In the genomic region with DNA sequence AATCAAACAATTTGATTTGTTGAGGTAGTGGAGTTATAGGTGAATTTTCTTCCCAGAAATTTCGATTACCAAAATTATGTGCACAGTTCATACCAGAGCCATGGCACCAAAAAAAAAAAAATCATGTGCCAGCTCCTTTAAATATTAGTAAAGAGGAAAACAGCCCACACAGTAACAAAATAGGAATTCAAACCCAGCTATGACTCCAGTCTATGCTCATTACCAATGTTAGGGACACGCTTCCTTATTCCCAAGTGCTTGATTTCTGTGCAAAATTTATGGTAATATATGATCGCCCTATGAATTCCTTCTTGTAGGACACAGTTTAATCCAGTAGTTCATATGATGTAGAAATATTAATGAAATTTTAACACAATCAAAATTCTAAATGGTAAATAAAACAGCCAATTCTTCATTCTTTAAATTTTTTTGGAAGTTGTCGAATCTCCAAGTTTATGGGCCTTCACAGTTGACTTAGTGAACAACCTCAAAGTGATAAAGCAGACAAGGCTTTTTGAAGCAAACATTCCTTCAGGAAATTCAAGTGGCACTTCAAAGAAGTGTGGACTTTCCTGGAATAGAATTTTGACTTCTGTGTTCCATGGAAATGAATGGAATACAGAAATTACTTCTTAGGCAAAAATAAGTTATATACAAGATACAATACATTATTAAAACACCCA, we compare ENCODE assay signal across 10 cellular contexts. TPM values are rescaled to one million over a fixed set of nuclear protein-coding genes. Genes with fewer than 3 reads are reported as not detected.
DNase-seq lines count a peak whose midpoint lies in the region; TF ChIP-seq lines count a peak whose summit lies in the region.
"Had no signal": no experiment of that assay in that cellular context is flagged by ENCODE, and none has a peak within 500 bp of the region (broad histone marks: within the 10 kb centered on the region; RNA-seq: fewer than 3 reads in every experiment).

No MANE protein-coding gene starts in this region.

- no peak overlapping the region for H3K27ac Mint-ChIP-seq in neural progenitor cell

- no peak overlapping the region for H3K4me3 Mint-ChIP-seq in neural progenitor cell

- H3K4me2 ChIP-seq in MM.1S (ENCODE audit: low read depth, low read length) (peak overlapping the region; percentile 68; the same call in 1 of the 2 replicates), neural progenitor cell (peak overlapping the region; percentile 68)

- H3K4me1 ChIP-seq in MM.1S (ENCODE audit: low read length) (peaks cover 41% of the 10 kb centered on the region), neural progenitor cell (peaks cover 13% of the 10 kb centered on the region)

- DNase-seq in CD1c-positive myeloid dendritic cell (ENCODE audit: extremely low spot score) (peak; percentile 53), MM.1S (no peak), dorsolateral prefrontal cortex (no peak), neural progenitor cell (ENCODE audit: low spot score) (no peak), 8988T (no peak), DMS 273 (lab: John Stamatoyannopoulos, UW; ENCODE audit: unreplicated experiment) (no peak)
- DNase-seq in stimulated activated CD8-positive, alpha-beta memory T cell treated with anti-CD3 and anti-CD28 coated beads, Interleukin-4, amount 100 ng/mL, for 48 hours, result no peak
- DNase-seq in activated CD8-positive, alpha-beta memory T cell treated with anti-CD3 and anti-CD28 coated beads, Interleukin-2, amount 50 U/mL, for 48 hours, result no peak
- DNase-seq: DMS79; stimulated activated CD4-positive, alpha-beta T cell treated with anti-CD3 and anti-CD28 coated beads, Interleukin-2, amount 100 ng/mL, for 24 hours had no signal

- H3K36me3 ChIP-seq in MM.1S (replicated peaks; ENCODE audit: insufficient read depth, low read length), result peaks cover 6% of the 10 kb centered on the region; the same call in 1 of the 2 replicates
- H3K36me3 ChIP-seq in neural progenitor cell, result no peaks in the 10 kb centered on the region

- TF ChIP-seq CTCF in MM.1S (IDR thresholded peaks at IDR 0.05; ENCODE audit: low read length) (no peak), dorsolateral prefrontal cortex (IDR thresholded peaks at IDR 0.05 in 54 of 56, conservative IDR thresholded peaks at IDR 0.05 in 2 of 56; ENCODE audit: low read depth in 1 of 56, partially characterized antibody in 56 of 56) (no peak), neural progenitor cell (IDR thresholded peaks at IDR 0.05) (no peak)

- H3K27ac ChIP-seq in MM.1S (ENCODE audit: low read length) (no peak overlapping the region), dorsolateral prefrontal cortex (no peak overlapping the region), neural progenitor cell (no peak overlapping the region)

- no peaks in the 10 kb centered on the region for H3K9me3 Mint-ChIP-seq in neural progenitor cell

- H3K4me1 Mint-ChIP-seq in neural progenitor cell, result peaks cover 36% of the 10 kb centered on the region

- H3F3A ChIP-seq in MM.1S (ENCODE audit: insufficient read depth, low read length), result peaks cover 18% of the 10 kb centered on the region
- no peaks in the 10 kb centered on the region for H3F3A ChIP-seq in neural progenitor cell (ENCODE audit: low read depth)

- no peaks in the 10 kb centered on the region for H3K9me2 ChIP-seq in MM.1S (replicated peaks; ENCODE audit: insufficient read depth, low read length)

- no peak overlapping the region for H3K4me3 ChIP-seq in MM.1S (ENCODE audit: low read length)
- peak overlapping the region in 39 of 59 donors; percentile 9 to 92 (median 79) for H3K4me3 ChIP-seq in dorsolateral prefrontal cortex
- peak overlapping the region; percentile 78 for H3K4me3 ChIP-seq in neural progenitor cell

- peaks cover 72% of the 10 kb centered on the region for H3K79me2 ChIP-seq in MM.1S (ENCODE audit: low read length)
- peaks cover 67% of the 10 kb centered on the region for H3K79me2 ChIP-seq in neural progenitor cell (ENCODE audit: low read depth)

- no peak overlapping the region for H2AFZ ChIP-seq in MM.1S (ENCODE audit: low read length)
- H2AFZ ChIP-seq in neural progenitor cell (replicated peaks), result no peak overlapping the region

- H3K9ac ChIP-seq in MM.1S (ENCODE audit: low read length) (no peak overlapping the region), neural progenitor cell (no peak overlapping the region)

- peaks cover 7% of the 10 kb centered on the region for H3K27me3 Mint-ChIP-seq in neural progenitor cell (ENCODE audit: insufficient read depth, low read depth)

- intact Hi-C loops in dorsolateral prefrontal cortex (cut with DNase I), result no loop called here

- no peaks in the 10 kb centered on the region for H3K9me3 ChIP-seq in MM.1S (replicated peaks; ENCODE audit: insufficient read depth, low read length)
- H3K9me3 ChIP-seq in neural progenitor cell (ENCODE audit: low read depth), result no peaks in the 10 kb centered on the region

- H4K20me1 ChIP-seq in MM.1S (ENCODE audit: insufficient read depth, low read length) (no peaks in the 10 kb centered on the region; the same call in 1 of the 2 replicates), neural progenitor cell (ENCODE audit: low read depth) (peaks cover 17% of the 10 kb centered on the region)

- H3K27me3 ChIP-seq in MM.1S (replicated peaks; ENCODE audit: insufficient read depth, low read length) (no peaks in the 10 kb centered on the region), dorsolateral prefrontal cortex (no peaks in the 10 kb centered on the region), neural progenitor cell (no peaks in the 10 kb centered on the region)

- peaks cover 17% of the 10 kb centered on the region for H3K36me3 Mint-ChIP-seq in neural progenitor cell

RNA-seq across cellular contexts. Expression of a gene that starts 1.9 kb away (rescaled TPM):
- total RNA-seq in dorsolateral prefrontal cortex, result 10 to 100 TPM; 50.6 to 81.6 (median 65.7) TPM
- 53.0 and 89.5 TPM in 2 replicates for total RNA-seq in neural progenitor cell (ENCODE audit: low replicate concordance)

RNA-seq across cellular contexts. Expression of a gene that starts 6.3 kb away (rescaled TPM):
- total RNA-seq in dorsolateral prefrontal cortex, result 10 to 100 TPM; 35.1 to 73.4 (median 45.9) TPM
- 17.8 and 21.6 TPM in 2 replicates for total RNA-seq in neural progenitor cell (ENCODE audit: low replicate concordance)
